ENCODE assay signal across 17 cellular contexts in genomic region chr15:62824111-62824737, GRCh38.
A peak's percentile ranks its signal among the peaks of the same experiment; 100 is the strongest.
DNase-seq lines count a peak whose midpoint lies in the region; ATAC-seq and TF ChIP-seq lines count a peak whose summit lies in the region.
"Had no signal": no experiment of that assay in that cellular context is flagged by ENCODE, and none has a peak within 500 bp of the region (broad histone marks: within the 10 kb centered on the region; RNA-seq: fewer than 3 reads in every experiment).

No MANE protein-coding gene starts in this region.

- H3K4me3 Mint-ChIP-seq in osteocyte (ENCODE audit: unreplicated experiment): no peak overlapping the region
- H3K4me3 Mint-ChIP-seq in stimulated activated effector memory CD8-positive, alpha-beta T cell treated with anti-CD3 and anti-CD28 coated beads, Interleukin-12 subunit alpha, Interleukin-12 subunit beta, amount 100 ng/mL, for 72 hours: no peak overlapping the region
- H3K4me3 Mint-ChIP-seq: activated naive CD4-positive, alpha-beta T cell treated with anti-CD3 and anti-CD28 coated beads, Interleukin-2, amount 10 ng/mL, durations not matched to agents 7 days and 5 days; CD4-positive, alpha-beta memory T cell; naive thymus-derived CD8-positive, alpha-beta T cell had no signal

- peaks cover 25% of the 10 kb centered on the region for H3K4me1 Mint-ChIP-seq in osteocyte (ENCODE audit: unreplicated experiment)
- H3K4me1 Mint-ChIP-seq in stimulated activated effector memory CD8-positive, alpha-beta T cell treated with anti-CD3 and anti-CD28 coated beads, Interleukin-12 subunit alpha, Interleukin-12 subunit beta, amount 100 ng/mL, for 72 hours: no peaks in the 10 kb centered on the region
- H3K4me1 Mint-ChIP-seq: activated naive CD4-positive, alpha-beta T cell treated with anti-CD3 and anti-CD28 coated beads, Interleukin-2, amount 10 ng/mL, durations not matched to agents 7 days and 5 days; CD4-positive, alpha-beta memory T cell; naive thymus-derived CD8-positive, alpha-beta T cell had no signal

- CTCF ChIA-PET in RWPE1 (lab: Yijun Ruan, JAX): no interaction called here

- H3K27ac Mint-ChIP-seq in osteocyte (ENCODE audit: unreplicated experiment): peak overlapping the region; percentile 61
- no peak overlapping the region for H3K27ac Mint-ChIP-seq in stimulated activated effector memory CD8-positive, alpha-beta T cell treated with anti-CD3 and anti-CD28 coated beads, Interleukin-12 subunit alpha, Interleukin-12 subunit beta, amount 100 ng/mL, for 72 hours
- H3K27ac Mint-ChIP-seq: activated naive CD4-positive, alpha-beta T cell treated with anti-CD3 and anti-CD28 coated beads, Interleukin-2, amount 10 ng/mL, durations not matched to agents 7 days and 5 days; CD4-positive, alpha-beta memory T cell had no signal

- DNase-seq in Daoy (ENCODE audit: low read depth) (peak; percentile 39), RWPE1 (ENCODE audit: low spot score) (peak; percentile 52), fibroblast of gingiva (ENCODE audit: low read depth) (peak; percentile 73), osteocyte (ENCODE audit: extremely low spot score, unreplicated experiment) (no peak), NCI-H2227 (lab: John Stamatoyannopoulos, UW; ENCODE audit: unreplicated experiment) (no peak), islet precursor cell (no peak)
- no peak for DNase-seq in stimulated activated effector memory CD8-positive, alpha-beta T cell treated with anti-CD3 and anti-CD28 coated beads, Interleukin-12 subunit alpha, Interleukin-12 subunit beta, amount 100 ng/mL, for 72 hours (ENCODE audit: low spot score in 2 of 2)
- DNase-seq: activated naive CD4-positive, alpha-beta T cell treated with anti-CD3 and anti-CD28 coated beads, Interleukin-2, amount 10 ng/mL, durations not matched to agents 7 days and 5 days; CD4-positive, alpha-beta memory T cell; cortex of kidney; kidney glomerular epithelial cell; naive thymus-derived CD8-positive, alpha-beta T cell; NCI-H1436; NCI-H82; SHP77 had no signal

- no peaks in the 10 kb centered on the region for H3K27me3 Mint-ChIP-seq in osteocyte (ENCODE audit: unreplicated experiment)

- TF ChIP-seq CTCF in RWPE1 (conservative IDR thresholded peaks at IDR 0.05; ENCODE audit: low read depth) (no peak), osteocyte (IDR thresholded peaks at IDR 0.05) (no peak)

- no peaks in the 10 kb centered on the region for H3K9me3 Mint-ChIP-seq in osteocyte (ENCODE audit: unreplicated experiment)
- H3K9me3 Mint-ChIP-seq in stimulated activated effector memory CD8-positive, alpha-beta T cell treated with anti-CD3 and anti-CD28 coated beads, Interleukin-12 subunit alpha, Interleukin-12 subunit beta, amount 100 ng/mL, for 72 hours: no peaks in the 10 kb centered on the region
- H3K9me3 Mint-ChIP-seq: activated naive CD4-positive, alpha-beta T cell treated with anti-CD3 and anti-CD28 coated beads, Interleukin-2, amount 10 ng/mL, durations not matched to agents 7 days and 5 days; CD4-positive, alpha-beta memory T cell; naive thymus-derived CD8-positive, alpha-beta T cell had no signal

- POLR2A ChIA-PET in RWPE1 (lab: Yijun Ruan, JAX; ENCODE audit: low non-redundant PET): no interaction called here

- H3K27ac ChIP-seq in RWPE1: no peak overlapping the region

- ATAC-seq in stimulated activated effector memory CD8-positive, alpha-beta T cell treated with anti-CD3 and anti-CD28 coated beads, Interleukin-12 subunit alpha, Interleukin-12 subunit beta, amount 100 ng/mL, for 72 hours: no peak
- no peak for ATAC-seq in HG02798 (IDR thresholded peaks at IDR 0.05; ENCODE audit: poor library complexity, unreplicated experiment)
- ATAC-seq: naive thymus-derived CD8-positive, alpha-beta T cell; sciatic nerve had no signal

- H3K36me3 Mint-ChIP-seq in osteocyte (ENCODE audit: unreplicated experiment): no peaks in the 10 kb centered on the region
- no peaks in the 10 kb centered on the region for H3K36me3 Mint-ChIP-seq in stimulated activated effector memory CD8-positive, alpha-beta T cell treated with anti-CD3 and anti-CD28 coated beads, Interleukin-12 subunit alpha, Interleukin-12 subunit beta, amount 100 ng/mL, for 72 hours
- H3K36me3 Mint-ChIP-seq: activated naive CD4-positive, alpha-beta T cell treated with anti-CD3 and anti-CD28 coated beads, Interleukin-2, amount 10 ng/mL, durations not matched to agents 7 days and 5 days; CD4-positive, alpha-beta memory T cell; naive thymus-derived CD8-positive, alpha-beta T cell had no signal

Comparison
In these comparisons a context has a peak if more than half of its experiments do, and no peak if none do; other contexts are left out.
1. DNase-seq: peak in Daoy (single experiment), RWPE1 (single experiment) and fibroblast of gingiva (single experiment); none in osteocyte (single experiment), NCI-H2227 (single experiment), stimulated activated effector memory CD8-positive, alpha-beta T cell treated with anti-CD3 and anti-CD28 coated beads, Interleukin-12 subunit alpha, Interleukin-12 subunit beta, amount 100 ng/mL, for 72 hours (0 of 2) and islet precursor cell (single experiment).